In genomic region chr6:20669571-20670314, GRCh38 we compare ENCODE assay signal across 11 cellular contexts.
A peak's percentile ranks its signal among the peaks of the same experiment; 100 is the strongest.
DNase-seq lines count a peak whose midpoint lies in the region; ATAC-seq, FAIRE-seq and TF ChIP-seq lines count a peak whose summit lies in the region.
"Had no signal": no experiment of that assay in that cellular context is flagged by ENCODE, and none has a peak within 500 bp of the region (broad histone marks: within the 10 kb centered on the region; RNA-seq: fewer than 3 reads in every experiment).

No MANE protein-coding gene starts in this region.

- H3K4me1 ChIP-seq in H1 (replicated peaks in 1 of 4; ENCODE audit: control insufficient read depth in 3 of 4, insufficient read depth in 4 of 4, low read length in 3 of 4) (no peaks in the 10 kb centered on the region), gastroesophageal sphincter (no peaks in the 10 kb centered on the region)

- H3K23ac ChIP-seq in H1 (ENCODE audit: insufficient read length) = no peak overlapping the region

- H3K79me1 ChIP-seq in H1 (ENCODE audit: low read depth, low read length) = no peaks in the 10 kb centered on the region

- H3K9me3 Mint-ChIP-seq in activated T-helper 2 cell treated with anti-CD3 and anti-CD28 coated beads, Interferon-gamma antibody, Interleukin-2, Interleukin-4, amounts not matched to agents 10 μg/mL and 5 μg/mL and 100 μg/mL, durations not matched to agents 14 hours and 24 hours and 36 hours = no peaks in the 10 kb centered on the region
- H3K9me3 Mint-ChIP-seq: CD8-positive, alpha-beta memory T cell had no signal

- TF ChIP-seq EP300 in H1 (IDR thresholded peaks at IDR 0.05; ENCODE audit: borderline replicate concordance in 1 of 2, low read depth in 2 of 2, low read length in 2 of 2) = no peak
- no peak for TF ChIP-seq EP300 in gastroesophageal sphincter (IDR thresholded peaks at IDR 0.05)

- H3K36me3 Mint-ChIP-seq in activated T-helper 2 cell treated with anti-CD3 and anti-CD28 coated beads, Interferon-gamma antibody, Interleukin-2, Interleukin-4, amounts not matched to agents 10 μg/mL and 5 μg/mL and 100 μg/mL, durations not matched to agents 14 hours and 24 hours and 36 hours (ENCODE audit: low read depth) = peaks cover 3% of the 10 kb centered on the region

- H2BK5ac ChIP-seq in H1 (ENCODE audit: low read depth, low read length) = no peak overlapping the region

- no peak overlapping the region for H2BK12ac ChIP-seq in H1 (ENCODE audit: low read depth, low read length)

- no peaks in the 10 kb centered on the region for H3K27me3 Mint-ChIP-seq in activated T-helper 2 cell treated with anti-CD3 and anti-CD28 coated beads, Interferon-gamma antibody, Interleukin-2, Interleukin-4, amounts not matched to agents 10 μg/mL and 5 μg/mL and 100 μg/mL, durations not matched to agents 14 hours and 24 hours and 36 hours (ENCODE audit: low read depth)
- H3K27me3 Mint-ChIP-seq: CD8-positive, alpha-beta memory T cell had no signal

- ATAC-seq in GM18873 (IDR thresholded peaks at IDR 0.05; ENCODE audit: low FRiP score, unreplicated experiment) (peak; percentile 87), GM21786 (IDR thresholded peaks at IDR 0.05; ENCODE audit: unreplicated experiment) (peak; percentile 90), HG03439 (IDR thresholded peaks at IDR 0.05; ENCODE audit: unreplicated experiment) (peak; percentile 69), gastroesophageal sphincter (no peak)

- H3K4me1 Mint-ChIP-seq in activated T-helper 2 cell treated with anti-CD3 and anti-CD28 coated beads, Interferon-gamma antibody, Interleukin-2, Interleukin-4, amounts not matched to agents 10 μg/mL and 5 μg/mL and 100 μg/mL, durations not matched to agents 14 hours and 24 hours and 36 hours (ENCODE audit: low read depth) = peaks cover 11% of the 10 kb centered on the region

- no peak for TF ChIP-seq POLR2A in H1 (IDR thresholded peaks at IDR 0.05; ENCODE audit: control extremely low read depth in 1 of 2, low read depth in 2 of 2, low read length in 2 of 2)
- TF ChIP-seq POLR2A in gastroesophageal sphincter (IDR thresholded peaks at IDR 0.05) = no peak

- H3K56ac ChIP-seq in H1 (replicated peaks; ENCODE audit: insufficient read length, low read depth, low read length) = no peak overlapping the region

- H3K9ac ChIP-seq in H1 (replicated peaks in 1 of 4; ENCODE audit: extremely low read depth in 1 of 4, low read depth in 3 of 4, low read length in 3 of 4) = no peak overlapping the region

- H3K4me3 ChIP-seq in H1 (ENCODE audit: extremely low read depth in 1 of 4, insufficient read depth in 2 of 4, low read depth in 3 of 4, low read length in 4 of 4) (no peak overlapping the region), gastroesophageal sphincter (no peak overlapping the region)

- no peak overlapping the region for H2BK20ac ChIP-seq in H1 (ENCODE audit: low read length)

- TF ChIP-seq CTCF in H1 (IDR thresholded peaks at IDR 0.05; ENCODE audit: control extremely low read depth in 1 of 3, insufficient read depth in 1 of 3, low read depth in 1 of 3, low read length in 3 of 3) (no peak), gastroesophageal sphincter (IDR thresholded peaks at IDR 0.05) (no peak)

- intact Hi-C loops in activated T-helper 2 cell treated with anti-CD3 and anti-CD28 coated beads, Interferon-gamma antibody, Interleukin-2, Interleukin-4, amounts not matched to agents 10 μg/mL and 5 μg/mL and 100 μg/mL, durations not matched to agents 14 hours and 24 hours and 36 hours (cut with micrococcal nuclease) = no loop called here

- H3K4me2 ChIP-seq in H1 (ENCODE audit: insufficient read depth in 1 of 2, low read depth in 2 of 2, low read length in 2 of 2) = no peak overlapping the region

- H3K27ac ChIP-seq in H1 (ENCODE audit: low read depth, low read length) (no peak overlapping the region), gastroesophageal sphincter (no peak overlapping the region)

- TF ChIP-seq RAD21 in H1 (IDR thresholded peaks at IDR 0.05 in 1 of 2, conservative IDR thresholded peaks at IDR 0.05 in 1 of 2; ENCODE audit: low read depth in 2 of 2, low read length in 2 of 2) = no peak

- H3K27ac Mint-ChIP-seq in activated T-helper 2 cell treated with anti-CD3 and anti-CD28 coated beads, Interferon-gamma antibody, Interleukin-2, Interleukin-4, amounts not matched to agents 10 μg/mL and 5 μg/mL and 100 μg/mL, durations not matched to agents 14 hours and 24 hours and 36 hours = no peak overlapping the region

- H3K27me3 ChIP-seq in H1 (replicated peaks in 1 of 4; ENCODE audit: control insufficient read depth in 3 of 4, extremely low read depth in 1 of 4, insufficient read depth in 3 of 4, low read length in 3 of 4) = no peaks in the 10 kb centered on the region
- H3K27me3 ChIP-seq in gastroesophageal sphincter = no peaks in the 10 kb centered on the region

- no peak overlapping the region for H3K18ac ChIP-seq in H1 (ENCODE audit: extremely low read depth, low read length)

- WGBS in H1 (ENCODE audit: extremely low coverage in 1 of 2, insufficient coverage in 1 of 2, insufficient read length in 1 of 2, insufficient replicate concordance in 2 of 2, low coverage in 1 of 2, low lambda C conversion rate in 2 of 2, missing lambda C conversion rate in 1 of 2), 2 experiments = 93% methylated on average over 6 of the region's 6 CpGs; no CpG with 5 or more reads in 1 of the 2 experiments
- 88 to 98% methylated on average over 4 to 5 of the region's 6 CpGs for WGBS in gastroesophageal sphincter (ENCODE audit: low coverage in 1 of 2), 2 donors

- no peak overlapping the region for H4K8ac ChIP-seq in H1 (ENCODE audit: extremely low read depth, insufficient read depth, low read length)

- no peak overlapping the region for H3K14ac ChIP-seq in H1 (ENCODE audit: insufficient read length)

- H4K5ac ChIP-seq in H1 (ENCODE audit: insufficient read length, low read depth, low read length) = no peak overlapping the region

- H3K36me3 ChIP-seq in H1 (ENCODE audit: control insufficient read depth in 2 of 4, insufficient read depth in 4 of 4, low read length in 3 of 4) (no peaks in the 10 kb centered on the region), gastroesophageal sphincter (no peaks in the 10 kb centered on the region)

- 0 out of 4 replicates have a peak, but pooled peaks cover 0 to 3% of the 10 kb centered on the region in 2 experiments for H3K79me2 ChIP-seq in H1 (ENCODE audit: control insufficient read depth in 1 of 2, insufficient read depth in 2 of 2, low read length in 2 of 2)

- 0 out of 2 replicates have a peak overlapping the region, but pooled peaks have one; percentile 53 for H2BK15ac ChIP-seq in H1 (ENCODE audit: low read length)

- CTCF ChIA-PET in H1 (lab: Charles Lee; ENCODE audit: partially characterized antibody) = no interaction called here

- FAIRE-seq in H1 (lab: Jason Lieb, UNC) (no peak), urothelium cell line (lab: Jason Lieb, UNC) (no peak)

- H3K4me3 Mint-ChIP-seq in activated T-helper 2 cell treated with anti-CD3 and anti-CD28 coated beads, Interferon-gamma antibody, Interleukin-2, Interleukin-4, amounts not matched to agents 10 μg/mL and 5 μg/mL and 100 μg/mL, durations not matched to agents 14 hours and 24 hours and 36 hours (ENCODE audit: low read depth) = no peak overlapping the region
- H3K4me3 Mint-ChIP-seq: CD8-positive, alpha-beta memory T cell had no signal

- POLR2A ChIA-PET in H1 (lab: Charles Lee; ENCODE audit: partially characterized antibody) = no interaction called here

- H4K20me1 ChIP-seq in H1 (replicated peaks in 1 of 2; ENCODE audit: control insufficient read depth in 1 of 2, insufficient read depth in 2 of 2, low read length in 2 of 2) = no peaks in the 10 kb centered on the region

- H2AFZ ChIP-seq in H1 (ENCODE audit: low read length) = no peak overlapping the region

- H2BK120ac ChIP-seq in H1 (replicated peaks; ENCODE audit: low read depth, low read length) = no peak overlapping the region

- no peak overlapping the region for H4K91ac ChIP-seq in H1 (replicated peaks; ENCODE audit: insufficient read length, low read length)

- DNase-seq in H1 (ENCODE audit: low read depth in 1 of 2, low spot score in 2 of 2) (no peak), HK-2 (ENCODE audit: unreplicated experiment) (no peak), urothelium cell line (ENCODE audit: low spot score) (no peak)
- DNase-seq in activated T-helper 2 cell treated with anti-CD3 and anti-CD28 coated beads, Interferon-gamma antibody, Interleukin-2, Interleukin-4, amounts not matched to agents 10 μg/mL and 5 μg/mL and 100 μg/mL, durations not matched to agents 14 hours and 24 hours and 36 hours (ENCODE audit: low spot score) = no peak
- DNase-seq: activated CD8-positive, alpha-beta memory T cell treated with anti-CD3 and anti-CD28 coated beads for 24 hours; CD8-positive, alpha-beta memory T cell; NCI-H1048 had no signal

- H3K9me3 ChIP-seq in H1 (ENCODE audit: insufficient read depth in 2 of 2, low read depth in 1 of 2, low read length in 1 of 2) (no peaks in the 10 kb centered on the region), gastroesophageal sphincter (no peaks in the 10 kb centered on the region)

- H3K23me2 ChIP-seq in H1 (ENCODE audit: low read depth, low read length) = no peaks in the 10 kb centered on the region; the same call in 1 of the 2 replicates

- no peak overlapping the region for H2AK5ac ChIP-seq in H1 (ENCODE audit: low read depth, low read length)

- peak overlapping the region; percentile 44 for H3K4ac ChIP-seq in H1 (replicated peaks; ENCODE audit: insufficient read length, low read depth, low read length)

TF ChIP-seq in H1, 55 proteins besides CTCF, POLR2A, EP300 and RAD21:
- TF ChIP-seq CHD2 (IDR thresholded peaks at IDR 0.05; ENCODE audit: low read length) (no peak), TAF1 (IDR thresholded peaks at IDR 0.05; ENCODE audit: low read depth, low read length) (no peak), JUND (IDR thresholded peaks at IDR 0.05; ENCODE audit: low read length) (no peak), NRF1 (IDR thresholded peaks at IDR 0.05; ENCODE audit: low read depth, low read length) (no peak), MAFK (IDR thresholded peaks at IDR 0.05; ENCODE audit: low read depth, low read length) (no peak), CREB1 (IDR thresholded peaks at IDR 0.05) (no peak), USF2 (IDR thresholded peaks at IDR 0.05; ENCODE audit: low read length) (no peak)
